ENCODE assay signal across 8 cellular contexts in the genomic region with DNA sequence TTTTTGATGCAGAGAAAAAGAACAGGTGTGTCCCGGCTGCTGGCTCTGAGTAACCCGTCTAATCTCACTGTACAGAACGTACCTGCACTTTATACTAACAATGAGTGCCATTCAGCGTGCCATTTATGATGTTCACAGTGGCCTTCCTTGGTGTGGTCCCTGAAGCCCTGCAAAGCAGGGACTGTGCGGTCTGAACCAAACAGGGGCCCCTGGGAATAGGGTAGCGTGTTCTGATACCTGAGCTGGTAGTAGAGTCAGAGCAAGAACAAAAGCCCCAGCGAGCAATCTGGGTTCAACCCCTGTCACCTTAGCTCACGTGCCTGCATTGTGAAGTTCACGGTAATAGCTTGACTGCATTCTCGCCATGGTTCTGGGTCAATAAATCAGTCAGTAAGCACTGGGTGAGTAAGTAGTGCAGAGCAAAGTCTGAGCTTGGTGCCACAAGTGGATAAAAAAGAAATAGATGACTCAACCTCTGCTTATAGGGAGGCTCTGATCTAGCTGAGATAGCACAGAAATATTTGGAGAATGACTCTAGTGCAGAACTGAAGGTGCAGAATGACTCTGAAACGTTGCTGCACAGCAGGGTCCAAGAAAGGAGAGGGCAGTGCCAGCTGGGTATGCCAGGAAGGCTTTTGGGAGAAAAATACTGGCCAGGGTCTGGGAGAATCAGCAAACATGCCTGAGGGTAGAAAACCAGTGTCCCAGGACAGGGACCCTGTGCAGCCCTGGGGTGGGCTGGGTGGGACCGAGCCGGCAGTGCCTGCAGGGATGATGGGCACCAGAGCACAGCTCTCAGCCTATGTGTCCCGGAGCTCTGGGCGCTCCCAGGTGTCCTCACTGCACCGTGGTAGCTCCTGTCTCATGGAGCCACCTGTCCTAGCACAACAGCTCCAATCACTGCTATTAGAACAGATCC.
A peak's percentile ranks its signal among the peaks of the same experiment; 100 is the strongest.
DNase-seq lines count a peak whose midpoint lies in the region; ATAC-seq and TF ChIP-seq lines count a peak whose summit lies in the region.

No MANE protein-coding gene starts in this region.

- DNase-seq in NCI-H460 (ENCODE audit: extremely low read depth, low read depth) (peak; percentile 30), foreskin fibroblast (peak; percentile 45 to 69), upper lobe of left lung (peak in 1 of 2 donors; percentile 28), amygdala (lab: John Stamatoyannopoulos, UW) (no peak), cardiac septum (ENCODE audit: low spot score) (no peak)
- no peak for DNase-seq in effector memory CD4-positive, alpha-beta T cell

- peaks cover 23 to 47% (median 38%) of the 10 kb centered on the region in 10 experiments for H3K4me1 ChIP-seq in BLaER1 treated with 17β-estradiol and CSF1 and Interleukin-3, amounts not matched to agents 10 nM and 100 nM
- H3K4me1 ChIP-seq in upper lobe of left lung, result peaks cover 4 to 7% (median 5%) of the 10 kb centered on the region in 4 donors
- peaks cover 12% of the 10 kb centered on the region for H3K4me1 ChIP-seq in effector memory CD4-positive, alpha-beta T cell (ENCODE audit: control insufficient read depth, insufficient read depth, low read length, poor library complexity, severe bottlenecking)

- WGBS in upper lobe of left lung, 2 donors, result 79 to 87% methylated on average over 14 to 16 of the region's 16 CpGs

- no peaks in the 10 kb centered on the region for H3K36me3 ChIP-seq in BLaER1 treated with 17β-estradiol and CSF1 and Interleukin-3, amounts not matched to agents 10 nM and 100 nM
- H3K36me3 ChIP-seq in upper lobe of left lung, result no peaks in the 10 kb centered on the region
- H3K36me3 ChIP-seq in effector memory CD4-positive, alpha-beta T cell (ENCODE audit: control insufficient read depth, insufficient read depth, low read length), result no peaks in the 10 kb centered on the region

- intact Hi-C loops in cardiac septum (cut with DNase I), result no loop called here

- no peak for TF ChIP-seq EP300 in upper lobe of left lung (IDR thresholded peaks at IDR 0.05)

- H4K20me1 ChIP-seq in BLaER1 treated with 17β-estradiol and CSF1 and Interleukin-3, amounts not matched to agents 10 nM and 100 nM, result no peaks in the 10 kb centered on the region

- no peaks in the 10 kb centered on the region for H3K27me3 ChIP-seq in BLaER1 treated with 17β-estradiol and CSF1 and Interleukin-3, amounts not matched to agents 10 nM and 100 nM
- no peaks in the 10 kb centered on the region for H3K27me3 ChIP-seq in upper lobe of left lung
- H3K27me3 ChIP-seq in effector memory CD4-positive, alpha-beta T cell (replicated peaks; ENCODE audit: control insufficient read depth, insufficient read depth, low read length, poor library complexity, severe bottlenecking), result no peaks in the 10 kb centered on the region

- TF ChIP-seq POLR2A in upper lobe of left lung (IDR thresholded peaks at IDR 0.05), result no peak

- H3K4me3 ChIP-seq in BLaER1 treated with 17β-estradiol and CSF1 and Interleukin-3, amounts not matched to agents 10 nM and 100 nM, result no peak overlapping the region
- H3K4me3 ChIP-seq in foreskin fibroblast (ENCODE audit: low read depth in 1 of 2, low read length in 2 of 2) (no peak overlapping the region), upper lobe of left lung (no peak overlapping the region)
- H3K4me3 ChIP-seq in effector memory CD4-positive, alpha-beta T cell (ENCODE audit: insufficient read depth, low read depth, low read length, poor library complexity, severe bottlenecking), result no peak overlapping the region

- ATAC-seq in GM21529 (IDR thresholded peaks at IDR 0.05; ENCODE audit: unreplicated experiment), result peak; percentile 76
- ATAC-seq in upper lobe of left lung (ENCODE audit: low FRiP score in 2 of 2), result peak; percentile 34 to 59

- TF ChIP-seq CTCF in foreskin fibroblast (IDR thresholded peaks at IDR 0.05; ENCODE audit: low read depth, low read length) (no peak), upper lobe of left lung (IDR thresholded peaks at IDR 0.05) (no peak)

- no peaks in the 10 kb centered on the region for H3K9me3 ChIP-seq in BLaER1 treated with 17β-estradiol and CSF1 and Interleukin-3, amounts not matched to agents 10 nM and 100 nM (replicated peaks in 1 of 11)
- H3K9me3 ChIP-seq in upper lobe of left lung, result no peaks in the 10 kb centered on the region
- no peaks in the 10 kb centered on the region for H3K9me3 ChIP-seq in effector memory CD4-positive, alpha-beta T cell (ENCODE audit: control insufficient read depth, low read length)

- H3K27ac ChIP-seq in BLaER1 treated with 17β-estradiol and CSF1 and Interleukin-3, amounts not matched to agents 10 nM and 100 nM, result no peak overlapping the region
- H3K27ac ChIP-seq in upper lobe of left lung, result no peak overlapping the region
- no peak overlapping the region for H3K27ac ChIP-seq in effector memory CD4-positive, alpha-beta T cell (ENCODE audit: insufficient read depth, low read length, poor library complexity, severe bottlenecking)

- no peak overlapping the region for H3K9ac ChIP-seq in BLaER1 treated with 17β-estradiol and CSF1 and Interleukin-3, amounts not matched to agents 10 nM and 100 nM

- peak overlapping the region in 10 of 11 experiments; percentile 8 to 75 (median 51); a peak in 15 of 22 replicates for H3K4me2 ChIP-seq in BLaER1 treated with 17β-estradiol and CSF1 and Interleukin-3, amounts not matched to agents 10 nM and 100 nM

Comparison
In these comparisons a context has a peak if more than half of its experiments do, and no peak if none do; other contexts are left out.
1. DNase-seq: peak in NCI-H460 (single experiment) and foreskin fibroblast (2 of 2); none in amygdala (0 of 56), effector memory CD4-positive, alpha-beta T cell (0 of 3) and cardiac septum (single experiment).